8 cellular contexts compared by ENCODE assay signal in the genomic region with DNA sequence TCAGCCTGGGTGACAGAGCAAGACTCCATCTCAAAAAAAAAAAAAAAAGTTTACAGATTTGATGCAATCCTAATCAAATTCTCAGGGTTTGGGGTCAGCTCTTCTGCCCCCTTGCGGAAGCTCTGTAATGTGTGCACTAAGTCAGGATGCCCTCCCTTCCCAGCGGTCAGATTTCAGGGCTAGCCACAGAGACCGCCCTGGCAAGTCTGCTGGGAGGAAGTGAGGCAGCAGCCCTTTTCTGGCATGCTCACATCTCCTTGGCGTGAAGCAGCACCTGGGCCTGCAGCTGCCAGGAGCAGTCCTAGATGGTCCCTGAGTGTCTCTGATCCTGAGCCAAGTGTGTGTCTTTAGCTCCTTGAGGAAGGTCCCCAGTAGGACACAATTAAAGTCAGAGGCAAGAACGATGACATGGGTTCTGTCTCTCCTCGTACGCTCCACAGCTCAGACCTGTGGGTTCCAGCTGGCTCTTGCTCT. TPM values are rescaled to one million over a fixed set of nuclear protein-coding genes. Genes with fewer than 3 reads are reported as not detected.
DNase-seq lines count a peak whose midpoint lies in the region; ATAC-seq and TF ChIP-seq lines count a peak whose summit lies in the region.

No MANE protein-coding gene starts in this region.

- H4K20me1 ChIP-seq in OCI-LY3 (ENCODE audit: insufficient read depth, low read length), result no peaks in the 10 kb centered on the region

- H3K4me1 Mint-ChIP-seq in naive thymus-derived CD4-positive, alpha-beta T cell, result peaks cover 0 to 17% (median 9%) of the 10 kb centered on the region in 7 donors
- peaks cover 15% of the 10 kb centered on the region for H3K4me1 Mint-ChIP-seq in stimulated activated memory B cell treated with anti-CD40 and anti-IgM and Interleukin-4, amounts not matched to agents 10 μg/mL and 1 μg/mL and 100 μg/mL, for 72 hours

- no peak overlapping the region for H3K27ac ChIP-seq in OCI-LY3 (ENCODE audit: low read length)
- no peak overlapping the region for H3K27ac ChIP-seq in naive thymus-derived CD4-positive, alpha-beta T cell (ENCODE audit: low read depth, low read length)

- TF ChIP-seq CTCF in GM12865 (IDR thresholded peaks at IDR 0.05; ENCODE audit: insufficient read depth, low read depth, low read length, missing control alignments), result peak; percentile 69
- peak; percentile 87 for TF ChIP-seq CTCF in OCI-LY3 (IDR thresholded peaks at IDR 0.05; ENCODE audit: low read depth, low read length)

- TF ChIP-seq POLR2A in erythroblast (IDR thresholded peaks at IDR 0.05; ENCODE audit: low read length), result no peak

- peaks cover 12% of the 10 kb centered on the region for H3K4me1 ChIP-seq in OCI-LY3 (ENCODE audit: low read length)
- H3K4me1 ChIP-seq in naive thymus-derived CD4-positive, alpha-beta T cell (ENCODE audit: control insufficient read depth in 2 of 2, insufficient read depth in 2 of 2, low read length in 2 of 2), result peaks cover 9 to 11% of the 10 kb centered on the region in 2 donors

- DNase-seq in GM12865 (ENCODE audit: low read depth) (peak; percentile 93), erythroblast (lab: John Stamatoyannopoulos, UW) (peak; percentile 76 to 86)
- DNase-seq in activated CD8-positive, alpha-beta memory T cell treated with anti-CD3 and anti-CD28 coated beads, Interleukin-2, amount 50 U/mL, for 48 hours, result peak; percentile 82
- DNase-seq in naive thymus-derived CD4-positive, alpha-beta T cell, result peak; percentile 40 to 69 (median 62)

- H3K9ac ChIP-seq in OCI-LY3 (ENCODE audit: low read length), result no peak overlapping the region

- H3K9me3 Mint-ChIP-seq in naive thymus-derived CD4-positive, alpha-beta T cell, result peaks cover 0 to 3% (median 0%) of the 10 kb centered on the region in 11 donors
- H3K9me3 Mint-ChIP-seq in stimulated activated memory B cell treated with anti-CD40 and anti-IgM and Interleukin-4, amounts not matched to agents 10 μg/mL and 1 μg/mL and 100 μg/mL, for 72 hours, result peaks cover under 1% of the 10 kb centered on the region

- H3K27me3 Mint-ChIP-seq in naive thymus-derived CD4-positive, alpha-beta T cell, result peaks cover 0 to 15% (median 0%) of the 10 kb centered on the region in 5 donors
- no peaks in the 10 kb centered on the region for H3K27me3 Mint-ChIP-seq in stimulated activated memory B cell treated with anti-CD40 and anti-IgM and Interleukin-4, amounts not matched to agents 10 μg/mL and 1 μg/mL and 100 μg/mL, for 72 hours

- no peaks in the 10 kb centered on the region for H3K9me3 ChIP-seq in OCI-LY3 (ENCODE audit: insufficient read depth, low read length)
- no peaks in the 10 kb centered on the region for H3K9me3 ChIP-seq in naive thymus-derived CD4-positive, alpha-beta T cell (ENCODE audit: control insufficient read depth in 2 of 3, low read length in 3 of 3)

- H3K4me3 Mint-ChIP-seq in naive thymus-derived CD4-positive, alpha-beta T cell, result no peak overlapping the region
- no peak overlapping the region for H3K4me3 Mint-ChIP-seq in stimulated activated memory B cell treated with anti-CD40 and anti-IgM and Interleukin-4, amounts not matched to agents 10 μg/mL and 1 μg/mL and 100 μg/mL, for 72 hours

- H3K36me3 ChIP-seq in OCI-LY3 (replicated peaks; ENCODE audit: low read depth, low read length), result no peaks in the 10 kb centered on the region
- H3K36me3 ChIP-seq in naive thymus-derived CD4-positive, alpha-beta T cell (ENCODE audit: control insufficient read depth in 2 of 3, insufficient read depth in 3 of 3, low read length in 3 of 3), result no peaks in the 10 kb centered on the region

- ATAC-seq in HG03175 (IDR thresholded peaks at IDR 0.05; ENCODE audit: unreplicated experiment) (peak; percentile 72), HG03460 (IDR thresholded peaks at IDR 0.05; ENCODE audit: unreplicated experiment) (no peak)
- peak; percentile 95 for ATAC-seq in naive thymus-derived CD4-positive, alpha-beta T cell
- ATAC-seq in stimulated activated memory B cell treated with anti-CD40 and anti-IgM and Interleukin-4, amounts not matched to agents 10 μg/mL and 1 μg/mL and 100 μg/mL, for 72 hours, result peak; percentile 95

- no peak overlapping the region; the same call in 1 of the 2 replicates for H2AFZ ChIP-seq in OCI-LY3 (ENCODE audit: low read depth, low read length)

- POLR2A ChIA-PET in naive thymus-derived CD4-positive, alpha-beta T cell (lab: Charles Lee), result interaction anchor here (0.7 to 2.7 kb wide), 6 partner anchors 10 to 139 kb away, joined by 3 to 14 read pairs (median 4); a partner anchor contains a TSS

- H3K4me2 ChIP-seq in OCI-LY3 (ENCODE audit: low read length), result peak overlapping the region; percentile 46

- no peaks in the 10 kb centered on the region for H3K79me2 ChIP-seq in OCI-LY3 (ENCODE audit: low read length)

- H3K4me3 ChIP-seq in GM12865 (ENCODE audit: low read depth, low read length) (no peak overlapping the region), OCI-LY3 (ENCODE audit: low read length) (no peak overlapping the region)
- H3K4me3 ChIP-seq in naive thymus-derived CD4-positive, alpha-beta T cell (ENCODE audit: low read length), result no peak overlapping the region

- no peaks in the 10 kb centered on the region for H3K27me3 ChIP-seq in OCI-LY3 (ENCODE audit: low read depth, low read length)
- no peaks in the 10 kb centered on the region for H3K27me3 ChIP-seq in naive thymus-derived CD4-positive, alpha-beta T cell (ENCODE audit: control insufficient read depth in 2 of 2, insufficient read depth in 2 of 2, low read length in 2 of 2)

- intact Hi-C loops in naive thymus-derived CD4-positive, alpha-beta T cell (cut with micrococcal nuclease), result loop anchor here (1.0 to 5.0 kb wide), 8 partner anchors 18 to 951 kb away; no protein-coding TSS in a partner anchor

- CTCF ChIA-PET in naive thymus-derived CD4-positive, alpha-beta T cell (lab: Charles Lee), result interaction anchor here (0.6 to 8.0 kb wide), 23 partner anchors 12 to 322 kb away, joined by 3 to 94 read pairs (median 5); a partner anchor contains a TSS

- peak overlapping the region in 4 of 9 donors; percentile 7 to 41 (median 24) for H3K27ac Mint-ChIP-seq in naive thymus-derived CD4-positive, alpha-beta T cell
- peak overlapping the region; percentile 48 for H3K27ac Mint-ChIP-seq in stimulated activated memory B cell treated with anti-CD40 and anti-IgM and Interleukin-4, amounts not matched to agents 10 μg/mL and 1 μg/mL and 100 μg/mL, for 72 hours

- no peaks in the 10 kb centered on the region for H3K36me3 Mint-ChIP-seq in naive thymus-derived CD4-positive, alpha-beta T cell
- H3K36me3 Mint-ChIP-seq in stimulated activated memory B cell treated with anti-CD40 and anti-IgM and Interleukin-4, amounts not matched to agents 10 μg/mL and 1 μg/mL and 100 μg/mL, for 72 hours, result no peaks in the 10 kb centered on the region

RNA-seq across cellular contexts. Expression of a gene that starts 10.9 kb away (rescaled TPM):
- 100 to 1,000 TPM in 1 of 5 experiments, 10 to 100 TPM in 4; 16.4 to 102 (median 20.5) TPM for total RNA-seq in naive thymus-derived CD4-positive, alpha-beta T cell
- polyA plus RNA-seq in naive thymus-derived CD4-positive, alpha-beta T cell, result 10 to 100 TPM; 41.2 to 46.2 TPM

RNA-seq across cellular contexts. Expression of a gene that starts 17.7 kb away (rescaled TPM):
- 10 to 100 TPM; 10.9 to 40.8 (median 19.1) TPM for total RNA-seq in naive thymus-derived CD4-positive, alpha-beta T cell
- polyA plus RNA-seq in naive thymus-derived CD4-positive, alpha-beta T cell, result 1 to 10 TPM; 7.0 to 9.4 TPM

RNA-seq across cellular contexts. Expression of a gene that starts 21.1 kb away (rescaled TPM):
- 10 to 100 TPM in 2 of 5 experiments, 1 to 10 TPM in 1, under 1 TPM in 1, not detected in 1; 0.30 to 16.0 (median 7.1) TPM for total RNA-seq in naive thymus-derived CD4-positive, alpha-beta T cell
- not detected for polyA plus RNA-seq in naive thymus-derived CD4-positive, alpha-beta T cell

RNA-seq across cellular contexts. Expression of a gene that starts 37.5 kb away (rescaled TPM):
- total RNA-seq in naive thymus-derived CD4-positive, alpha-beta T cell, result 10 to 100 TPM; 12.5 to 40.4 (median 12.7) TPM
- 1 to 10 TPM; 4.9 to 9.1 TPM for polyA plus RNA-seq in naive thymus-derived CD4-positive, alpha-beta T cell

RNA-seq across cellular contexts. Expression of a gene that starts 45.8 kb away (rescaled TPM):
- 10 to 100 TPM in 2 of 5 experiments, not detected in 3; 15.7 to 79.1 TPM for total RNA-seq in naive thymus-derived CD4-positive, alpha-beta T cell
- polyA plus RNA-seq in naive thymus-derived CD4-positive, alpha-beta T cell, result under 1 TPM in 1 of 2 donors, not detected in 1; 0.13 TPM
